In the genomic region with DNA sequence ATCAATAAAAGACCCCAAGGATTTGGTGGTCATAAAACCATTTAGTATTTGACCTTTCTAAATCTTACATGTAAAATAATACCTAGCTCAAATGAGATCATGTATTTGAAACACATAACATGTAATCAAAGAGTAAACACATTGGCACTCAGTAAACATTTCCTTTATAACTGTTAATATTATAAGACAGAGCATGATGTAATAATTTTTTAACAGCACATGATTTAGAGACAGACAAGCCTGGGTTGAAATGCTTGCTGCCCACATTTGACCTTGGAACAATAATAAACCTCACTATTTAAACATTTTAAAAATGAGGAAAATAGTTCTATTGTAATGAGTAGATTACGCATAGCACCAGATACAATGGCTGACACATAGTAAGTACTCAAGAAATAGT, we compare ENCODE assay signal across 22 cellular contexts.
"Had no signal": no experiment of that assay in that cellular context is flagged by ENCODE, and none has a peak within 500 bp of the region (broad histone marks: within the 10 kb centered on the region; RNA-seq: fewer than 3 reads in every experiment).

No MANE protein-coding gene starts in this region.

- DNase-seq: IMR-90, Karpas-422, KG1, MV-4-11, NCI-H1048, NCI-H1105, NCI-H1417, NCI-H1436 treated with DMSO at 0.1 percent for 48 hours, NCI-H1694 treated with DMSO at 0.1 percent for 48 hours, NCI-H1930, NCI-H2081, NCI-H2107, NCI-H2227 treated with DMSO at 0.1 percent for 48 hours, NCI-H524 treated with DMSO at 0.1 percent for 48 hours, NCI-H82, Right ventricle myocardium superior, RPMI8226, SIG-M5 had no signal

- H3K36me3 ChIP-seq: SJSA1 had no signal

- H3K27ac ChIP-seq: SJSA1, SK-N-MC had no signal

- H3K4me1 ChIP-seq: SJSA1 had no signal

- H3K4me3 ChIP-seq: SJSA1, SK-N-MC had no signal

- ATAC-seq: HepG2 had no signal

- FAIRE-seq: HepG2, RCC 7860 had no signal

- H3K27me3 ChIP-seq: SJSA1 had no signal

- H3K9me3 ChIP-seq: SJSA1 had no signal
